23 cellular contexts compared by ENCODE assay signal in genomic region chr7:56474271-56474670, GRCh38.
"Had no signal": no experiment of that assay in that cellular context is flagged by ENCODE, and none has a peak within 500 bp of the region (broad histone marks: within the 10 kb centered on the region; RNA-seq: fewer than 3 reads in every experiment).

No MANE protein-coding gene starts in this region.

- H3K4me3 Mint-ChIP-seq: dendritic cell treated with granulocyte-macrophage colony-stimulating factor and Interleukin-4, amounts not matched to agents 40 ng/mL and 50 ng/mL, for 4 days; effector memory CD8-positive, alpha-beta T cell; endodermal cell had no signal

- H3K4me3 ChIP-seq: colonic mucosa, coronary artery, dorsolateral prefrontal cortex, esophagus squamous epithelium, gastrocnemius medialis, gastroesophageal sphincter, heart left ventricle, heart right ventricle had no signal

- H3K4me1 ChIP-seq: colonic mucosa, esophagus squamous epithelium, foreskin keratinocyte, gastrocnemius medialis, gastroesophageal sphincter, heart left ventricle, heart right ventricle had no signal

- H3K9me3 ChIP-seq: colonic mucosa had no signal

- H3K27ac Mint-ChIP-seq: dendritic cell treated with granulocyte-macrophage colony-stimulating factor and Interleukin-4, amounts not matched to agents 40 ng/mL and 50 ng/mL, for 4 days; effector memory CD8-positive, alpha-beta T cell; endodermal cell had no signal

- H3K27me3 Mint-ChIP-seq: dendritic cell treated with granulocyte-macrophage colony-stimulating factor and Interleukin-4, amounts not matched to agents 40 ng/mL and 50 ng/mL, for 4 days; effector memory CD8-positive, alpha-beta T cell had no signal

- H3K27me3 ChIP-seq: colonic mucosa, esophagus squamous epithelium, foreskin keratinocyte, gastrocnemius medialis, gastroesophageal sphincter, heart left ventricle, heart right ventricle had no signal

- H3K36me3 ChIP-seq: colonic mucosa, esophagus squamous epithelium, gastrocnemius medialis, gastroesophageal sphincter, heart left ventricle, heart right ventricle had no signal

- DNase-seq: colonic mucosa; cortex of kidney; dermis blood vessel endothelial cell; dorsolateral prefrontal cortex; effector CD4-positive, alpha-beta T cell; effector CD8-positive, alpha-beta T cell; effector memory CD4-positive, alpha-beta T cell; effector memory CD8-positive, alpha-beta T cell; endodermal cell; erythroblast; esophagus squamous epithelium; foreskin fibroblast; foreskin keratinocyte; gastrocnemius medialis; glutamatergic neuron; head of caudate nucleus; heart left ventricle; heart right ventricle had no signal

- H3K4me1 Mint-ChIP-seq: endodermal cell had no signal

- ATAC-seq: effector memory CD8-positive, alpha-beta T cell; esophagus mucosa; foreskin keratinocyte; gastrocnemius medialis; gastroesophageal sphincter; heart left ventricle; heart right ventricle had no signal

- H3K27ac ChIP-seq: colonic mucosa, coronary artery, dorsolateral prefrontal cortex, epithelial cell of prostate, esophagus squamous epithelium, foreskin keratinocyte, gastrocnemius medialis, gastroesophageal sphincter, heart left ventricle, heart right ventricle had no signal
